ENCODE assay signal across 9 cellular contexts in the genomic region with DNA sequence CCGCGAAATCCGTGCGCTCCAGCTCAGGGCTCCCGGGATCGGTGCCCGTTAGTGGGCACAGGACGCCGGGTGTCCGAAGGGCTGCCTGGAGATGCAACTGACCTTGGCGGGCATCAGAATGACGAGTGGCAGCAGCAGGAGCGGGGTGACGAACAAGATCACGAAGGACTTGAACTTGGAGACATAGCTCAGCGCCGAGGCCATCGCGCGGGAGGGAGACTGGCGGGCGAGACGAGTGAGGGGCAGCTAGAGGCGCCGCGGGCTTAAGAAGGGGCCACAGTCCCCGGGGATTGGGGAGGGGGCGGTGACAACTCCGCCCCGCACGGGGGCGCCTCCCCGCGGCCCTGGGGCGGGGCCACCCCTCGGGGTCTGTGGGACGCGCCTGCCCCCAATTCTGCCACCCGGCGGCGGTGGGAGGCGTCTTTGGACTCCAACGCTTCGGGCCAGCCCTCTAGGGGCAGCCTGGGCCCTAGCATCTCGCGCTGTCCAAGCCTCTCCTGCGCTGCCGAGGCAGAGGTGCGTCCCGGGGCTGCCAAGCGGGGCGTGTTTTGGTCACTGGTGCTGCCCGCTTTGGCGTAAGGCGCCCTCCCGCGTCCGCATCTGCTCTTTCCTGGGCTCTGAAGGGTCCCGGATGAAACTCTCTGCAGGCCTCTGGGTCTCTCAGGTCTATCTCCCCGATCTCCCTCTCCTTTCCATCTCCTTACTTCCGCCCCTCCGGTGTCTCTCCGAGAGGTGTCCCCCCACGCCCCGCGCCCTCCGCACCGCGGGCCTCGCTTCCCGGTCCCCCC. TPM values are rescaled to one million over a fixed set of nuclear protein-coding genes. Genes with fewer than 3 reads are reported as not detected.
DNase-seq lines count a peak whose midpoint lies in the region; ATAC-seq, FAIRE-seq and TF ChIP-seq lines count a peak whose summit lies in the region.
"Had no signal": no experiment of that assay in that cellular context is flagged by ENCODE, and none has a peak within 500 bp of the region (broad histone marks: within the 10 kb centered on the region; RNA-seq: fewer than 3 reads in every experiment).

A gene (minus strand): TSS at position 240 of the 788 bp plus-strand sequence. CDS start 36 bp downstream, at position 204.

- H3K27me3 ChIP-seq in GM06990 (replicated peaks; ENCODE audit: control insufficient read depth, insufficient read depth, low read length) = no peaks in the 10 kb centered on the region; the same call in none of the 2 replicates
- H3K27me3 ChIP-seq in H1 (replicated peaks in 1 of 4; ENCODE audit: control insufficient read depth in 3 of 4, extremely low read depth in 1 of 4, insufficient read depth in 3 of 4, low read length in 3 of 4) = peaks cover 9 to 38% (median 31%) of the 10 kb centered on the region in 4 experiments

- no peak within 1 kb of the TSS for H4K91ac ChIP-seq in H1 (replicated peaks; ENCODE audit: insufficient read length, low read length)

- peak within 1 kb of the TSS; percentile 78 to 93 for H3K4me2 ChIP-seq in H1 (ENCODE audit: insufficient read depth in 1 of 2, low read depth in 2 of 2, low read length in 2 of 2)

- no peak within 1 kb of the TSS for H3K14ac ChIP-seq in H1 (ENCODE audit: insufficient read length)

- no peak within 1 kb of the TSS for H3K56ac ChIP-seq in H1 (replicated peaks; ENCODE audit: insufficient read length, low read depth, low read length)

- POLR2A ChIA-PET in H1 (lab: Charles Lee; ENCODE audit: partially characterized antibody) = interaction anchor here (1.1 to 1.6 kb wide), 2 partner anchors 10 to 11 kb away, joined by 3 to 5 read pairs; no protein-coding TSS in a partner anchor

- H2BK20ac ChIP-seq in H1 (ENCODE audit: low read length) = no peak within 1 kb of the TSS

- H3K79me2 ChIP-seq in H1 (ENCODE audit: control insufficient read depth in 1 of 2, insufficient read depth in 2 of 2, low read length in 2 of 2) = no peaks in the 10 kb centered on the region

- H3K36me3 ChIP-seq in GM06990 (ENCODE audit: control insufficient read depth, insufficient read depth, low read length) = no peaks in the 10 kb centered on the region
- H3K36me3 ChIP-seq in H1 (ENCODE audit: control insufficient read depth in 2 of 4, insufficient read depth in 4 of 4, low read length in 3 of 4) = no peaks in the 10 kb centered on the region
- no peaks in the 10 kb centered on the region for H3K36me3 ChIP-seq in mesodermal cell (ENCODE audit: control insufficient read depth, insufficient read depth, low read length)

- no peak within 1 kb of the TSS for H3K27ac ChIP-seq in H1 (ENCODE audit: low read depth, low read length)
- H3K27ac ChIP-seq in mesodermal cell (ENCODE audit: low read depth, low read length, severe bottlenecking) = no peak within 1 kb of the TSS
- H3K27ac ChIP-seq: SK-N-MC had no signal

- H4K5ac ChIP-seq in H1 (ENCODE audit: insufficient read length, low read depth, low read length) = no peak within 1 kb of the TSS

- H3K4me1 ChIP-seq in H1 (replicated peaks in 1 of 4; ENCODE audit: control insufficient read depth in 3 of 4, insufficient read depth in 4 of 4, low read length in 3 of 4) = peaks cover 0 to 12% (median 9%) of the 10 kb centered on the region in 4 experiments; a peak in 6 of 7 replicates
- H3K4me1 ChIP-seq in mesodermal cell (ENCODE audit: control insufficient read depth, insufficient read depth, low read length, poor library complexity, severe bottlenecking) = no peaks in the 10 kb centered on the region

- H3K23me2 ChIP-seq in H1 (ENCODE audit: low read depth, low read length) = peaks cover 19% of the 10 kb centered on the region; the same call in 1 of the 2 replicates

- H2AFZ ChIP-seq in H1 (ENCODE audit: low read length) = peak within 1 kb of the TSS; percentile 68

- DNase-seq in GM06990 (ENCODE audit: extremely low read depth, insufficient read length) (no peak), NCI-H82 treated with DMSO at 0.1 percent for 48 hours (lab: John Stamatoyannopoulos, UW; ENCODE audit: unreplicated experiment) (peak; percentile 40), H1 (ENCODE audit: low read depth in 1 of 2, low spot score in 2 of 2) (peak; percentile 38 to 84), GF-D8 (lab: John Stamatoyannopoulos, UW) (no peak), urothelium cell line (ENCODE audit: low spot score) (no peak)
- no peak for DNase-seq in activated effector memory CD4-positive, alpha-beta T cell treated with Interleukin-2 at 50 U/mL for 16 hours

- CTCF ChIA-PET in H1 (lab: Charles Lee; ENCODE audit: partially characterized antibody) = interaction anchor here (0.6 to 7.0 kb wide), 31 partner anchors 9 to 478 kb away, joined by 3 to 72 read pairs (median 4); no protein-coding TSS in a partner anchor

- peak within 1 kb of the TSS; percentile 1; the same call in 1 of the 2 replicates for H2BK15ac ChIP-seq in H1 (ENCODE audit: low read length)

- no peak within 1 kb of the TSS; the same call in 1 of the 2 replicates for H2BK5ac ChIP-seq in H1 (ENCODE audit: low read depth, low read length)

- peak within 1 kb of the TSS in 1 of 4 experiments; percentile 14; a peak in 3 of 7 replicates for H3K9ac ChIP-seq in H1 (replicated peaks in 1 of 4; ENCODE audit: extremely low read depth in 1 of 4, low read depth in 3 of 4, low read length in 3 of 4)

- no peak within 1 kb of the TSS for H2AK5ac ChIP-seq in H1 (ENCODE audit: low read depth, low read length)

- H4K20me1 ChIP-seq in H1 (replicated peaks in 1 of 2; ENCODE audit: control insufficient read depth in 1 of 2, insufficient read depth in 2 of 2, low read length in 2 of 2) = no peaks in the 10 kb centered on the region

- H2BK120ac ChIP-seq in H1 (replicated peaks; ENCODE audit: low read depth, low read length) = no peak within 1 kb of the TSS

- ATAC-seq in HG03520 (IDR thresholded peaks at IDR 0.05; ENCODE audit: unreplicated experiment) = no peak

- no peak within 1 kb of the TSS for H3K4ac ChIP-seq in H1 (replicated peaks; ENCODE audit: insufficient read length, low read depth, low read length)

- H3K9me3 ChIP-seq in H1 (ENCODE audit: insufficient read depth in 2 of 2, low read depth in 1 of 2, low read length in 1 of 2) (no peaks in the 10 kb centered on the region), mesodermal cell (ENCODE audit: control insufficient read depth, low read length) (no peaks in the 10 kb centered on the region)

- TF ChIP-seq POLR2A in H1 (IDR thresholded peaks at IDR 0.05; ENCODE audit: control extremely low read depth in 1 of 2, low read depth in 2 of 2, low read length in 2 of 2) = peak in 1 of 2 experiments; percentile 36; a peak in 1 of 3 replicates

- H4K8ac ChIP-seq in H1 (ENCODE audit: extremely low read depth, insufficient read depth, low read length) = peak within 1 kb of the TSS; percentile 54; the same call in 1 of the 2 replicates

- TF ChIP-seq RAD21 in H1 (IDR thresholded peaks at IDR 0.05 in 1 of 2, conservative IDR thresholded peaks at IDR 0.05 in 1 of 2; ENCODE audit: low read depth in 2 of 2, low read length in 2 of 2) = peak in 1 of 2 experiments; percentile 52; a peak in 3 of 4 replicates

- H2BK12ac ChIP-seq in H1 (ENCODE audit: low read depth, low read length) = peak within 1 kb of the TSS; percentile 95; the same call in 1 of the 2 replicates

- no peak for TF ChIP-seq EP300 in H1 (IDR thresholded peaks at IDR 0.05; ENCODE audit: borderline replicate concordance in 1 of 2, low read depth in 2 of 2, low read length in 2 of 2)

- FAIRE-seq in H1 (lab: Jason Lieb, UNC) = no peak
- FAIRE-seq in urothelium cell line (lab: Jason Lieb, UNC) = no peak

- WGBS in H1 (ENCODE audit: extremely low coverage in 1 of 2, insufficient coverage in 1 of 2, insufficient read length in 1 of 2, insufficient replicate concordance in 2 of 2, low coverage in 1 of 2, low lambda C conversion rate in 2 of 2, missing lambda C conversion rate in 1 of 2), 2 experiments = 3% methylated on average over 56 of the region's 71 CpGs; no CpG with 5 or more reads in 1 of the 2 experiments
- 2% methylated on average over 63 to 64 of the region's 71 CpGs for WGBS in mesodermal cell (ENCODE audit: insufficient coverage in 2 of 2), 2 experiments

- no peaks in the 10 kb centered on the region; the same call in 1 of the 2 replicates for H3K79me1 ChIP-seq in H1 (ENCODE audit: low read depth, low read length)

- no peak within 1 kb of the TSS for H3K23ac ChIP-seq in H1 (ENCODE audit: insufficient read length)

- H3K4me3 ChIP-seq in GM06990 (replicated peaks; ENCODE audit: low read depth, low read length) = no peak within 1 kb of the TSS
- peak within 1 kb of the TSS; percentile 39 to 68 (median 60) for H3K4me3 ChIP-seq in H1 (ENCODE audit: extremely low read depth in 1 of 4, insufficient read depth in 2 of 4, low read depth in 3 of 4, low read length in 4 of 4)
- peak within 1 kb of the TSS; percentile 44 for H3K4me3 ChIP-seq in mesodermal cell (ENCODE audit: extremely low read depth, insufficient read depth, low read length, poor library complexity, severe bottlenecking)
- H3K4me3 ChIP-seq: SK-N-MC had no signal

- TF ChIP-seq CTCF in GM06990 (IDR thresholded peaks at IDR 0.05; ENCODE audit: insufficient read depth, low read length, poor library complexity, severe bottlenecking) (peak; percentile 16), H1 (IDR thresholded peaks at IDR 0.05; ENCODE audit: control extremely low read depth in 1 of 3, insufficient read depth in 1 of 3, low read depth in 1 of 3, low read length in 3 of 3) (peak; percentile 47 to 96 (median 72))

- peak within 1 kb of the TSS; percentile 78 for H3K18ac ChIP-seq in H1 (ENCODE audit: extremely low read depth, low read length)

TF ChIP-seq in H1, 55 proteins besides CTCF, POLR2A, EP300 and RAD21 (continues in another document):
- TF ChIP-seq POLR2AphosphoS5 (IDR thresholded peaks at IDR 0.05; ENCODE audit: low read depth, low read length) (no peak), KDM1A (IDR thresholded peaks at IDR 0.05; ENCODE audit: borderline replicate concordance, low read length) (no peak), ZNF274 (IDR thresholded peaks at IDR 0.05; ENCODE audit: borderline replicate concordance, extremely low read depth, low read length) (no peak), TAF1 (IDR thresholded peaks at IDR 0.05; ENCODE audit: low read depth, low read length) (no peak), BACH1 (IDR thresholded peaks at IDR 0.05; ENCODE audit: low read length) (no peak; the same call in 1 of the 2 replicates), RBBP5 (IDR thresholded peaks at IDR 0.05; ENCODE audit: borderline replicate concordance, low read depth, low read length) (no peak), TAF7 (optimal IDR thresholded peaks at IDR 0.05; ENCODE audit: borderline replicate concordance, low read depth, low read length) (peak; percentile 32)

RNA-seq across cellular contexts. Expression of the gene that starts here (rescaled TPM):
- 1.8 and 2.6 TPM in 2 replicates for total RNA-seq in H1 (2021; fragmentation: NEBNext Ultra II Directional; extraction: Animal tissue kit (Norgen Biotek cat#: 25700))
- 2.1 and 3.5 TPM in 2 replicates for polyA plus RNA-seq in H1 (2011; rRNA removed)
- 3.1 TPM for polyA plus RNA-seq in H1 (2011; cell fraction: cytosol; rRNA removed)
- polyA plus RNA-seq in H1 (2011; cell fraction: nucleus; rRNA removed) = 6.6 TPM
- 1.2 to 2.7 TPM (median 2.5 TPM) in 4 replicates for polyA plus RNA-seq in H1 (2012, experiment 1 of 2)
- 1.6 TPM for polyA plus RNA-seq in H1 (2012, experiment 2 of 2)
- polyA plus RNA-seq in H1 (2013, experiment 1 of 2) = 3.1 TPM
- polyA plus RNA-seq in H1 (2013, experiment 2 of 2) = 3.2 TPM
- 6.9 and 9.0 TPM in 2 replicates for polyA minus RNA-seq in H1 (2011; rRNA and poly(A)+ RNA removed)
- polyA minus RNA-seq in H1 (2011; cell fraction: cytosol; rRNA and poly(A)+ RNA removed) = 3.5 TPM
- 6.0 TPM for polyA minus RNA-seq in H1 (2011; cell fraction: nucleus; rRNA and poly(A)+ RNA removed)
- 0.33 TPM for polyA plus RNA-seq in mesodermal cell (2013, experiment 1 of 2)
- 0.15 TPM for polyA plus RNA-seq in mesodermal cell (2013, experiment 2 of 2)

Comparison
In these comparisons a context has a peak if more than half of its experiments do, and no peak if none do; other contexts are left out.
1. DNase-seq: peak in NCI-H82 treated with DMSO at 0.1 percent for 48 hours (single experiment) and H1 (2 of 2); none in GM06990 (single experiment), GF-D8 (single experiment), activated effector memory CD4-positive, alpha-beta T cell treated with Interleukin-2 at 50 U/mL for 16 hours (single experiment) and urothelium cell line (single experiment).